8 cellular contexts compared by ENCODE assay signal in genomic region chr9:130054820-130055219, GRCh38. TPM values are rescaled to one million over a fixed set of nuclear protein-coding genes. Genes with fewer than 3 reads are reported as not detected.
DNase-seq lines count a peak whose midpoint lies in the region; ATAC-seq and TF ChIP-seq lines count a peak whose summit lies in the region.

No MANE protein-coding gene starts in this region.

- H3K27me3 Mint-ChIP-seq in Caco-2 (ENCODE audit: insufficient read depth, unreplicated experiment), result no peaks in the 10 kb centered on the region

- POLR2A ChIA-PET in Caco-2 (lab: Charles Lee), result no interaction called here
- POLR2A ChIA-PET in Panc1 (lab: Charles Lee), result no interaction called here

- no peaks in the 10 kb centered on the region for H3K9me3 Mint-ChIP-seq in Caco-2 (ENCODE audit: unreplicated experiment)

- peak overlapping the region; percentile 99 for H3K4me3 Mint-ChIP-seq in Caco-2 (ENCODE audit: unreplicated experiment)

- H3K4me3 ChIP-seq in Caco-2 (ENCODE audit: low read depth, low read length) (peak overlapping the region; percentile 75), Panc1 (ENCODE audit: low read depth in 2 of 2, low read length in 2 of 2) (peak overlapping the region; percentile 72 to 76), esophagus (ENCODE audit: low read depth in 1 of 2, low read length in 2 of 2) (peak overlapping the region; percentile 82 to 97), parathyroid adenoma (ENCODE audit: low read depth, low read length) (peak overlapping the region; percentile 99)

- H3K9ac ChIP-seq in parathyroid adenoma, result no peak overlapping the region

- H3K9me3 ChIP-seq in Caco-2 (no peaks in the 10 kb centered on the region), Panc1 (ENCODE audit: control insufficient read depth, insufficient read depth, low read depth, low read length) (no peaks in the 10 kb centered on the region), esophagus (ENCODE audit: control insufficient read depth in 2 of 2, insufficient read depth in 1 of 2, low read depth in 1 of 2, low read length in 1 of 2) (no peaks in the 10 kb centered on the region), parathyroid adenoma (ENCODE audit: control insufficient read depth, low read length) (no peaks in the 10 kb centered on the region)

- peak overlapping the region; percentile 93 for H3K27ac ChIP-seq in Panc1 (ENCODE audit: low read length)
- no peak overlapping the region for H3K27ac ChIP-seq in esophagus (ENCODE audit: low read depth in 2 of 2, low read length in 1 of 2)
- H3K27ac ChIP-seq in parathyroid adenoma, result no peak overlapping the region

- peaks cover 21% of the 10 kb centered on the region for H3K36me3 Mint-ChIP-seq in Caco-2 (ENCODE audit: insufficient read depth, unreplicated experiment)

- no peaks in the 10 kb centered on the region for H3K4me1 Mint-ChIP-seq in Caco-2 (ENCODE audit: low read depth, unreplicated experiment)

- ATAC-seq in Panc1 (no peak), HG03045 (IDR thresholded peaks at IDR 0.05; ENCODE audit: unreplicated experiment) (no peak)

- WGBS in esophagus, 2 donors, result 65 to 73% methylated on average over 8 of the region's 8 CpGs

- intact Hi-C loops in Caco-2 (cut with micrococcal nuclease; ENCODE audit: unreplicated experiment) (no loop called here), Panc1 (cut with micrococcal nuclease; ENCODE audit: unreplicated experiment) (no loop called here)

- peak overlapping the region; percentile 99 for H3K4me2 ChIP-seq in parathyroid adenoma (ENCODE audit: low read length)

- H3K79me2 ChIP-seq in parathyroid adenoma, result peaks cover 16% of the 10 kb centered on the region

- in situ Hi-C loops in Panc1 (cut with HindIII; ENCODE audit: low pct_unique_long_range_greater_than_20kb, low sequenced_read_pairs), result no loop called here

- peak overlapping the region; percentile 96 for H3K27ac Mint-ChIP-seq in Caco-2 (ENCODE audit: unreplicated experiment)

- 0 out of 2 replicates have a peak, but pooled peaks cover 3% of the 10 kb centered on the region for H3K4me1 ChIP-seq in Caco-2
- H3K4me1 ChIP-seq in Panc1 (ENCODE audit: control insufficient read depth, insufficient read depth, low read length), result 0 out of 2 replicates have a peak, but pooled peaks cover 3% of the 10 kb centered on the region
- no peaks in the 10 kb centered on the region for H3K4me1 ChIP-seq in esophagus (ENCODE audit: control insufficient read depth in 2 of 2, insufficient read depth in 2 of 2, low read length in 1 of 2)
- peaks cover 9% of the 10 kb centered on the region for H3K4me1 ChIP-seq in parathyroid adenoma

- DNase-seq in Caco-2, result no peak
- no peak for DNase-seq in Panc1 (ENCODE audit: low read depth, low spot score)
- no peak for DNase-seq in kidney glomerular epithelial cell (lab: John Stamatoyannopoulos, UW)
- DNase-seq in hypothalamus (lab: John Stamatoyannopoulos, UW), result no peak
- no peak for DNase-seq in activated gamma-delta T cell (lab: John Stamatoyannopoulos, UW)

- no peak overlapping the region for H2AFZ ChIP-seq in parathyroid adenoma

- H3K36me3 ChIP-seq in Caco-2 (ENCODE audit: control insufficient read depth, insufficient read depth, low read length) (no peaks in the 10 kb centered on the region), Panc1 (ENCODE audit: control insufficient read depth, insufficient read depth, low read length) (no peaks in the 10 kb centered on the region; the same call in 1 of the 2 replicates), esophagus (ENCODE audit: control insufficient read depth in 2 of 2, insufficient read depth in 2 of 2, low read length in 1 of 2) (no peaks in the 10 kb centered on the region), parathyroid adenoma (ENCODE audit: control insufficient read depth, insufficient read depth, low read length) (no peaks in the 10 kb centered on the region)

- H3K27me3 ChIP-seq in Caco-2 (replicated peaks; ENCODE audit: control insufficient read depth, insufficient read depth, low read length) (no peaks in the 10 kb centered on the region), Panc1 (ENCODE audit: control insufficient read depth, insufficient read depth, low read length) (no peaks in the 10 kb centered on the region), esophagus (ENCODE audit: control insufficient read depth in 1 of 2, insufficient read depth in 2 of 2, low read length in 2 of 2) (no peaks in the 10 kb centered on the region), parathyroid adenoma (ENCODE audit: control insufficient read depth, insufficient read depth, low read length) (no peaks in the 10 kb centered on the region)

- BruUV-seq in Caco-2 (replicated peaks; lab: Mats Ljungman, UMichigan) (no TSS peak), Panc1 (replicated peaks; lab: Mats Ljungman, UMichigan) (no TSS peak)

- TF ChIP-seq CTCF in Caco-2 (IDR thresholded peaks at IDR 0.05; ENCODE audit: insufficient read depth in 1 of 2, low read depth in 1 of 2, low read length in 1 of 2, severe bottlenecking in 1 of 2, unreplicated experiment in 1 of 2) (no peak), Panc1 (IDR thresholded peaks at IDR 0.05) (no peak), parathyroid adenoma (IDR thresholded peaks at IDR 0.05) (no peak)

- CTCF ChIA-PET in Caco-2 (lab: Charles Lee) (no interaction called here), Panc1 (lab: Charles Lee) (no interaction called here)

RNA-seq across cellular contexts. Expression of gene GPR107, which starts 1.1 kb away (rescaled TPM):
- total RNA-seq in Caco-2 (2022), result 49.8 and 53.1 TPM in 2 replicates
- total RNA-seq in Panc1 (2021; ENCODE audit: unreplicated experiment), result 43.0 TPM
- 27.5 TPM for polyA plus RNA-seq in Panc1 (2012; ENCODE audit: insufficient read length)
- 10 to 100 TPM in 1 of 2 donors, 1 to 10 TPM in 1; 8.6 to 12.2 TPM for polyA plus RNA-seq in esophagus

RNA-seq across cellular contexts. Expression of gene FNBP1, which starts 11.8 kb away (rescaled TPM):
- total RNA-seq in Caco-2 (2022) (33.2 and 34.3 TPM in 2 replicates), Panc1 (2021; ENCODE audit: unreplicated experiment) (53.6 TPM)
- 21.0 TPM for polyA plus RNA-seq in Panc1 (2012; ENCODE audit: insufficient read length)
- 10 to 100 TPM; 16.1 to 19.1 TPM for polyA plus RNA-seq in esophagus
